ENCODE assay signal across 8 cellular contexts in the genomic region with DNA sequence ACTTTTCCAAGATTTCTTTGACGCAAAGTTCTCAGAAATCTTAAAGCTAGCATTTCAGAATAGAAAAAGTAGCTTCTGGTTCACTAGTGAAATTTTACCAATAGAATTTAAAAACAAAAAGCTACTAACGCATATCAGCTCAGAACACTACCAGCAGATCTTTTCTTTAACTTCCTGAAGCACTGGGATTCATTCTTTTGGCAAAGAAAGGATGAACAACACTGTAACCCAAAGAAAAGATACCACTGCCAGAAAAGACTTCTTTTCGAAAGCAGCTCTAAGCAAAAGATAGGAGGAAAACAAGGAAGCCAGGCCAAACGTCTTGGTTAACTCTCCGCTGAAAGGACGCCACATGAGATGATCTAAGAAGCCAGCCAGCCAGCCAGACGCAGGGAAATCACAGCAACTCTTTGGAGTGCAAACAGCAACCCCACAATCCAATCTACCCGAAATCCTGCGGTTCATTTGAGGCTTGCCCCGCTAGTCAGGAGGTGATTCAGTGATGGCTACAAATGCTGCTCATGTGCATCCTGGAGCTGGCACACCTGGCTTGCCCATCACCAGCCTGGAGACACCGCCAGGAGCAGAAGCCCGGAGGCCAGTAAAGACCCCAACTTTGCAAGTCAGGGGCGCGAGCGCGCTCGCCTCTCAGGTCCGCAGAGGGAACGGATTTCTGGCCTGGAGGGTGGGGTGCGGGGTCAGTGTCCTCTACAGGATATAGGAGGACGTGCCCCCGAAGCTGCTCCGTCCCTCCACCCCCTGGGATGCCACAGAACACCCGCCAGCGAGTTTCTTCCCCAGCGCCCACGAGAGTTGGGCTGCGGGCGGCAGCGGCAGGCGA. TPM values are rescaled to one million over a fixed set of nuclear protein-coding genes. Genes with fewer than 3 reads are reported as not detected.
DNase-seq lines count a peak whose midpoint lies in the region; ATAC-seq and TF ChIP-seq lines count a peak whose summit lies in the region.

No MANE protein-coding gene starts in this region.

- ATAC-seq in HG02852 (IDR thresholded peaks at IDR 0.05; ENCODE audit: unreplicated experiment) (peak; percentile 3), GM19452 (IDR thresholded peaks at IDR 0.05; ENCODE audit: unreplicated experiment) (no peak), HG03095 (IDR thresholded peaks at IDR 0.05; ENCODE audit: unreplicated experiment) (no peak)

- H3K4me3 ChIP-seq in brain microvascular endothelial cell (ENCODE audit: low read depth, low read length), result peak overlapping the region; percentile 72

- peaks cover 2% of the 10 kb centered on the region for H3K36me3 ChIP-seq in brain microvascular endothelial cell (replicated peaks)

- in situ Hi-C loops in brain microvascular endothelial cell (cut with HindIII; ENCODE audit: low pct_ligation_motif_present, low sequenced_read_pairs), result no loop called here

- H3K27ac ChIP-seq in brain microvascular endothelial cell, result no peak overlapping the region

- peak; percentile 55 for DNase-seq in D341Med (ENCODE audit: low spot score)
- peak; percentile 82 for DNase-seq in OCI-M1 (lab: John Stamatoyannopoulos, UW)
- DNase-seq in brain microvascular endothelial cell, result peak; percentile 94
- DNase-seq in hippocampal formation (lab: John Stamatoyannopoulos, UW), result peak; percentile 83 to 85
- peak; percentile 51 for DNase-seq in pulmonary artery endothelial cell (ENCODE audit: low read depth, low spot score)

- no peak for TF ChIP-seq CTCF in brain microvascular endothelial cell (IDR thresholded peaks at IDR 0.05; ENCODE audit: low read depth, low read length, missing control alignments)

- H3K27me3 ChIP-seq in brain microvascular endothelial cell (replicated peaks), result no peaks in the 10 kb centered on the region

RNA-seq across cellular contexts. Expression of gene NBPF1, which starts 0.8 kb away (rescaled TPM):
- total RNA-seq in pulmonary artery endothelial cell, result 20.2 and 28.8 TPM in 2 replicates

RNA-seq across cellular contexts. Expression of gene RNU1-3, which starts 54.2 kb away (rescaled TPM):
- under 0.01 TPM in 2 replicates for total RNA-seq in pulmonary artery endothelial cell
